Comparison of ENCODE assay signal across 1 cellular context in the genomic region with DNA sequence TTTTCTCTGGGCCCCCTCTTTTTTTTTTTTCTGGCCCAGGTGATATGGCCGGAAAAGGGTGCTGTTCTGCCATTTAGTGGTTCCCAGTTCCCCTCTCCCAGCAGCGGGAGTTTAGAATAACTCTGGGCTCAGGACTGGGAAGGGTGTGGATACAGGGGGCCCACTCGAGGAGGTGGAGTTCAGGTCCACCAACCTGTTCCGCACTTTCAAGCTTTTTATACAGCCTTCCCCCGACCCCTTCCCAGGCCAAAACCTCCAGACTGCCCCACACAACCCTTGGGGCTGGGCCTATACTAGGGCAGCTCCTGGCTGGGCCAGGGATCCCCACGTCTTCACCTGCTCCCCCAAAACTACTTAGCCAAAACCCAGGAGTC.
A peak's percentile ranks its signal among the peaks of the same experiment; 100 is the strongest.
TF ChIP-seq lines count a peak whose summit lies in the region.

No MANE protein-coding gene starts in this region.

TF ChIP-seq in GM12878, 131 proteins besides CTCF, POLR2A, EP300 and RAD21:
- TF ChIP-seq, protein P1, sequence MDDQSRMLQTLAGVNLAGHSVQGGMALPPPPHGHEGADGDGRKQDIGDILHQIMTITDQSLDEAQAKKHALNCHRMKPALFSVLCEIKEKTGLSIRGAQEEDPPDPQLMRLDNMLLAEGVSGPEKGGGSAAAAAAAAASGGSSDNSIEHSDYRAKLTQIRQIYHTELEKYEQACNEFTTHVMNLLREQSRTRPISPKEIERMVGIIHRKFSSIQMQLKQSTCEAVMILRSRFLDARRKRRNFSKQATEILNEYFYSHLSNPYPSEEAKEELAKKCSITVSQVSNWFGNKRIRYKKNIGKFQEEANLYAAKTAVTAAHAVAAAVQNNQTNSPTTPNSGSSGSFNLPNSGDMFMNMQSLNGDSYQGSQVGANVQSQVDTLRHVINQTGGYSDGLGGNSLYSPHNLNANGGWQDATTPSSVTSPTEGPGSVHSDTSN (IDR thresholded peaks at IDR 0.05; ENCODE audit: insufficient replicate concordance, low read depth, low read length) = no peak
- TF ChIP-seq ZNF384 (IDR thresholded peaks at IDR 0.05; ENCODE audit: borderline replicate concordance, low read depth, low read length) = peak; percentile 40; the same call in 1 of the 2 replicates
